ENCODE assay signal across 2 cellular contexts in the genomic region with DNA sequence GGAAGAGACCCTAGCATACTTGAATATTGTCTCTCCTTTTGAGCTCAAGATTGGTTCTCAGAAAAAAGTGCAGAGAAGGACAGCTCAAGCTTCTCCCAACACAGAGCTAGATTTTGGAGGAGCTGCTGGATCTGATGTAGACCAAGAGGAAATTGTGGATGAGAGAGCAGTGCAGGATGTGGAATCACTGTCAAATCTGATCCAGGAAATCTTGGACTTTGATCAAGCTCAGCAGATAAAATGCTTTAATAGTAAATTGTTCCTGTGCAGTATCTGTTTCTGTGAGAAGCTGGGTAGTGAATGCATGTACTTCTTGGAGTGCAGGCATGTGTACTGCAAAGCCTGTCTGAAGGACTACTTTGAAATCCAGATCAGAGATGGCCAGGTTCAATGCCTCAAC.
TF ChIP-seq lines count a peak whose summit lies in the region.

No MANE protein-coding gene starts in this region.

TF ChIP-seq in liver, 16 proteins besides CTCF, POLR2A, EP300 and RAD21:
- TF ChIP-seq HNF4A (conservative IDR thresholded peaks at IDR 0.05) (peak; percentile 64 to 76), HNF4G (IDR thresholded peaks at IDR 0.05) (peak; percentile 51), EGR1 (IDR thresholded peaks at IDR 0.05; ENCODE audit: low read depth in 2 of 2) (no peak)
TF ChIP-seq in liver: peak in this region for 2.

TF ChIP-seq in HepG2, 621 proteins besides CTCF, POLR2A, EP300 and RAD21:
- TF ChIP-seq MAFG (CRISPR knock-in tag; IDR thresholded peaks at IDR 0.05) (no peak), CBX2 (IDR thresholded peaks at IDR 0.05; ENCODE audit: low read depth, low read length) (no peak), CBX2 (CRISPR knock-in tag; IDR thresholded peaks at IDR 0.05; ENCODE audit: low read depth) (no peak), CCAR2 (optimal IDR thresholded peaks at IDR 0.05; ENCODE audit: low read depth, low read length) (no peak), HMGXB3 (CRISPR knock-in tag; IDR thresholded peaks at IDR 0.05; ENCODE audit: borderline replicate concordance) (no peak), ESRRA (CRISPR knock-in tag; IDR thresholded peaks at IDR 0.05; ENCODE audit: low read depth) (no peak), NFE2L2 (IDR thresholded peaks at IDR 0.05; ENCODE audit: low read length) (no peak), ZBTB34 (CRISPR knock-in tag; IDR thresholded peaks at IDR 0.05) (no peak), ZNF576 (CRISPR knock-in tag; IDR thresholded peaks at IDR 0.05) (no peak), KDM6A (CRISPR knock-in tag; IDR thresholded peaks at IDR 0.05; ENCODE audit: low read depth) (no peak), LRRFIP1 (CRISPR knock-in tag; conservative IDR thresholded peaks at IDR 0.05) (no peak), ZNF235 (CRISPR knock-in tag; IDR thresholded peaks at IDR 0.05; ENCODE audit: borderline replicate concordance) (no peak), ARHGAP35 (CRISPR knock-in tag; IDR thresholded peaks at IDR 0.05; ENCODE audit: borderline replicate concordance) (no peak), RFX5 (IDR thresholded peaks at IDR 0.05; ENCODE audit: low read depth, low read length) (no peak), TRIM24 (CRISPR knock-in tag; IDR thresholded peaks at IDR 0.05) (no peak), PREB (CRISPR knock-in tag; IDR thresholded peaks at IDR 0.05) (no peak), IRX3 (CRISPR knock-in tag; IDR thresholded peaks at IDR 0.05; ENCODE audit: borderline replicate concordance, low read depth) (no peak)
- TF ChIP-seq, protein P1, sequence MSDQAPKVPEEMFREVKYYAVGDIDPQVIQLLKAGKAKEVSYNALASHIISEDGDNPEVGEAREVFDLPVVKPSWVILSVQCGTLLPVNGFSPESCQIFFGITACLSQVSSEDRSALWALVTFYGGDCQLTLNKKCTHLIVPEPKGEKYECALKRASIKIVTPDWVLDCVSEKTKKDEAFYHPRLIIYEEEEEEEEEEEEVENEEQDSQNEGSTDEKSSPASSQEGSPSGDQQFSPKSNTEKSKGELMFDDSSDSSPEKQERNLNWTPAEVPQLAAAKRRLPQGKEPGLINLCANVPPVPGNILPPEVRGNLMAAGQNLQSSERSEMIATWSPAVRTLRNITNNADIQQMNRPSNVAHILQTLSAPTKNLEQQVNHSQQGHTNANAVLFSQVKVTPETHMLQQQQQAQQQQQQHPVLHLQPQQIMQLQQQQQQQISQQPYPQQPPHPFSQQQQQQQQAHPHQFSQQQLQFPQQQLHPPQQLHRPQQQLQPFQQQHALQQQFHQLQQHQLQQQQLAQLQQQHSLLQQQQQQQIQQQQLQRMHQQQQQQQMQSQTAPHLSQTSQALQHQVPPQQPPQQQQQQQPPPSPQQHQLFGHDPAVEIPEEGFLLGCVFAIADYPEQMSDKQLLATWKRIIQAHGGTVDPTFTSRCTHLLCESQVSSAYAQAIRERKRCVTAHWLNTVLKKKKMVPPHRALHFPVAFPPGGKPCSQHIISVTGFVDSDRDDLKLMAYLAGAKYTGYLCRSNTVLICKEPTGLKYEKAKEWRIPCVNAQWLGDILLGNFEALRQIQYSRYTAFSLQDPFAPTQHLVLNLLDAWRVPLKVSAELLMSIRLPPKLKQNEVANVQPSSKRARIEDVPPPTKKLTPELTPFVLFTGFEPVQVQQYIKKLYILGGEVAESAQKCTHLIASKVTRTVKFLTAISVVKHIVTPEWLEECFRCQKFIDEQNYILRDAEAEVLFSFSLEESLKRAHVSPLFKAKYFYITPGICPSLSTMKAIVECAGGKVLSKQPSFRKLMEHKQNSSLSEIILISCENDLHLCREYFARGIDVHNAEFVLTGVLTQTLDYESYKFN (CRISPR knock-in tag; conservative IDR thresholded peaks at IDR 0.05): no peak
- TF ChIP-seq, protein P2, sequence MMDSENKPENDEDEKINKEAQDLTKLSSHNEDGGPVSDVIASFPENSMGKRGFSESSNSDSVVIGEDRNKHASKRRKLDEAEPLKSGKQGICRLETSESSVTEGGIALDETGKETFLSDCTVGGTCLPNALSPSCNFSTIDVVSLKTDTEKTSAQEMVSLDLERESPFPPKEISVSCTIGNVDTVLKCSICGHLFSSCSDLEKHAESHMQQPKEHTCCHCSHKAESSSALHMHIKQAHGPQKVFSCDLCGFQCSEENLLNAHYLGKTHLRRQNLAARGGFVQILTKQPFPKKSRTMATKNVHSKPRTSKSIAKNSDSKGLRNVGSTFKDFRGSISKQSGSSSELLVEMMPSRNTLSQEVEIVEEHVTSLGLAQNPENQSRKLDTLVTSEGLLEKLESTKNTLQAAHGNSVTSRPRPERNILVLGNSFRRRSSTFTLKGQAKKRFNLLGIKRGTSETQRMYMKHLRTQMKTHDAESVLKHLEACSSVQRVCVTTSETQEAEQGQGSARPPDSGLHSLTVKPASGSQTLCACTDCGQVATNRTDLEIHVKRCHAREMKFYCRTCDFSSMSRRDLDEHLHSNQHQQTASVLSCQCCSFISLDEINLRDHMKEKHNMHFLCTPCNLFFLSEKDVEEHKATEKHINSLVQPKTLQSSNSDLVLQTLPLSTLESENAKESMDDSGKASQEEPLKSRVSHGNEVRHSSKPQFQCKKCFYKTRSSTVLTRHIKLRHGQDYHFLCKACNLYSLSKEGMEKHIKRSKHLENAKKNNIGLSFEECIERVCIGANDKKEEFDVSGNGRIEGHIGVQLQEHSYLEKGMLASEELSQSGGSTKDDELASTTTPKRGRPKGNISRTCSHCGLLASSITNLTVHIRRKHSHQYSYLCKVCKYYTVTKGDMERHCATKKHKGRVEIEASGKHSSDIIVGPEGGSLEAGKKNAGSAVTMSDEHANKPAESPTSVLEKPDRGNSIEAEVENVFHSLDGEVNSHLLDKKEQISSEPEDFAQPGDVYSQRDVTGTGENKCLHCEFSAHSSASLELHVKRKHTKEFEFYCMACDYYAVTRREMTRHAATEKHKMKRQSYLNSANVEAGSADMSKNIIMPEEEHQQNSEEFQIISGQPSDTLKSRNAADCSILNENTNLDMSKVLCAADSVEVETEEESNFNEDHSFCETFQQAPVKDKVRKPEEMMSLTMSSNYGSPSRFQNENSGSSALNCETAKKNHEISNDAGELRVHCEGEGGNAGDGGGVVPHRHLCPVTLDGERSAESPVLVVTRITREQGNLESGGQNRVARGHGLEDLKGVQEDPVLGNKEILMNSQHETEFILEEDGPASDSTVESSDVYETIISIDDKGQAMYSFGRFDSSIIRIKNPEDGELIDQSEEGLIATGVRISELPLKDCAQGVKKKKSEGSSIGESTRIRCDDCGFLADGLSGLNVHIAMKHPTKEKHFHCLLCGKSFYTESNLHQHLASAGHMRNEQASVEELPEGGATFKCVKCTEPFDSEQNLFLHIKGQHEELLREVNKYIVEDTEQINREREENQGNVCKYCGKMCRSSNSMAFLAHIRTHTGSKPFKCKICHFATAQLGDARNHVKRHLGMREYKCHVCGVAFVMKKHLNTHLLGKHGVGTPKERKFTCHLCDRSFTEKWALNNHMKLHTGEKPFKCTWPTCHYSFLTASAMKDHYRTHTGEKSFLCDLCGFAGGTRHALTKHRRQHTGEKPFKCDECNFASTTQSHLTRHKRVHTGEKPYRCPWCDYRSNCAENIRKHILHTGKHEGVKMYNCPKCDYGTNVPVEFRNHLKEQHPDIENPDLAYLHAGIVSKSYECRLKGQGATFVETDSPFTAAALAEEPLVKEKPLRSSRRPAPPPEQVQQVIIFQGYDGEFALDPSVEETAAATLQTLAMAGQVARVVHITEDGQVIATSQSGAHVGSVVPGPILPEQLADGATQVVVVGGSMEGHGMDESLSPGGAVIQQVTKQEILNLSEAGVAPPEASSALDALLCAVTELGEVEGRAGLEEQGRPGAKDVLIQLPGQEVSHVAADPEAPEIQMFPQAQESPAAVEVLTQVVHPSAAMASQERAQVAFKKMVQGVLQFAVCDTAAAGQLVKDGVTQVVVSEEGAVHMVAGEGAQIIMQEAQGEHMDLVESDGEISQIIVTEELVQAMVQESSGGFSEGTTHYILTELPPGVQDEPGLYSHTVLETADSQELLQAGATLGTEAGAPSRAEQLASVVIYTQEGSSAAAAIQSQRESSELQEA (CRISPR knock-in tag; IDR thresholded peaks at IDR 0.05; ENCODE audit: not compliant biosample characterization): no peak
- TF ChIP-seq, protein P3, sequence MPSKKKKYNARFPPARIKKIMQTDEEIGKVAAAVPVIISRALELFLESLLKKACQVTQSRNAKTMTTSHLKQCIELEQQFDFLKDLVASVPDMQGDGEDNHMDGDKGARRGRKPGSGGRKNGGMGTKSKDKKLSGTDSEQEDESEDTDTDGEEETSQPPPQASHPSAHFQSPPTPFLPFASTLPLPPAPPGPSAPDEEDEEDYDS (CRISPR knock-in tag; IDR thresholded peaks at IDR 0.05): no peak
